In genomic region chr9:137303031-137303892, GRCh38 we compare ENCODE assay signal across 9 cellular contexts. TPM values are rescaled to one million over a fixed set of nuclear protein-coding genes. Genes with fewer than 3 reads are reported as not detected.
DNase-seq lines count a peak whose midpoint lies in the region; ATAC-seq and TF ChIP-seq lines count a peak whose summit lies in the region.
"Had no signal": no experiment of that assay in that cellular context is flagged by ENCODE, and none has a peak within 500 bp of the region (broad histone marks: within the 10 kb centered on the region; RNA-seq: fewer than 3 reads in every experiment).

No MANE protein-coding gene starts in this region.

- no peaks in the 10 kb centered on the region for H3K27me3 Mint-ChIP-seq in MCF 10A (ENCODE audit: insufficient read depth, unreplicated experiment)

- H3K4me3 Mint-ChIP-seq in MCF 10A (ENCODE audit: unreplicated experiment): no peak overlapping the region

- no peak overlapping the region for H3K27ac Mint-ChIP-seq in MCF 10A (ENCODE audit: low read depth, unreplicated experiment)

- TF ChIP-seq CTCF in breast epithelium (IDR thresholded peaks at IDR 0.05): no peak
- no peak for TF ChIP-seq CTCF in MCF 10A (IDR thresholded peaks at IDR 0.05; ENCODE audit: unreplicated experiment)
- no peak for TF ChIP-seq CTCF in colonic mucosa (IDR thresholded peaks at IDR 0.05)
- TF ChIP-seq CTCF in vagina (IDR thresholded peaks at IDR 0.05): no peak

- H3K9me3 ChIP-seq in breast epithelium (no peaks in the 10 kb centered on the region), colonic mucosa (no peaks in the 10 kb centered on the region), mesodermal cell (ENCODE audit: control insufficient read depth, low read length) (no peaks in the 10 kb centered on the region), vagina (no peaks in the 10 kb centered on the region)

- H3K27me3 ChIP-seq in breast epithelium (peaks cover 0 to 2% of the 10 kb centered on the region in 2 donors), colonic mucosa (peaks cover 8% of the 10 kb centered on the region), vagina (peaks cover 8% of the 10 kb centered on the region)

- H3K4me3 ChIP-seq in breast epithelium (peak overlapping the region; percentile 29 to 76 (median 55)), colonic mucosa (peak overlapping the region; percentile 54), mesodermal cell (ENCODE audit: extremely low read depth, insufficient read depth, low read length, poor library complexity, severe bottlenecking) (peak overlapping the region; percentile 30), vagina (peak overlapping the region; percentile 47 to 52)

- DNase-seq in breast epithelium (ENCODE audit: low spot score in 2 of 2) (peak in 1 of 2 donors; percentile 64), MCF 10A (ENCODE audit: unreplicated experiment) (no peak), colonic mucosa (peak; percentile 75), vagina (ENCODE audit: extremely low spot score in 2 of 2) (no peak), ACHN (no peak), GM19238 (ENCODE audit: insufficient read length, low spot score) (no peak)

- in situ Hi-C loops in ACHN (cut with HindIII; ENCODE audit: low pct_ligation_motif_present, low pct_unique_long_range_greater_than_20kb, low sequenced_read_pairs): no loop called here

- no peak for ATAC-seq in HG02884 (IDR thresholded peaks at IDR 0.05; ENCODE audit: unreplicated experiment)

- H3K36me3 ChIP-seq in breast epithelium (no peaks in the 10 kb centered on the region), colonic mucosa (no peaks in the 10 kb centered on the region), mesodermal cell (ENCODE audit: control insufficient read depth, insufficient read depth, low read length) (no peaks in the 10 kb centered on the region), vagina (no peaks in the 10 kb centered on the region)

- CTCF ChIA-PET in MCF 10A (lab: Yijun Ruan, JAX): interaction anchor here (0.6 to 0.7 kb wide), 3 partner anchors 20 to 232 kb away, joined by 3 to 4 read pairs (median 3); no protein-coding TSS in a partner anchor

- BruUV-seq in MCF 10A (replicated peaks; lab: Mats Ljungman, UMichigan): no TSS peak

- intact Hi-C loops in breast epithelium (cut with DNase I; ENCODE audit: low total_unique reads) (no loop called here), MCF 10A (cut with micrococcal nuclease) (loop anchor here (5.0 kb wide), 1 partner anchor 119 kb away; the partner anchor contains the start of genes EXD3 and NOXA1), colonic mucosa (cut with DNase I) (loop anchor here (5.0 kb wide), 1 partner anchor 104 kb away; no protein-coding TSS in a partner anchor), vagina (cut with DNase I) (no loop called here)

- H3K4me1 Mint-ChIP-seq in MCF 10A (ENCODE audit: insufficient read depth, unreplicated experiment): no peaks in the 10 kb centered on the region

- H3K9me3 Mint-ChIP-seq in MCF 10A (ENCODE audit: unreplicated experiment): no peaks in the 10 kb centered on the region

- H3K27ac ChIP-seq in breast epithelium (peak overlapping the region; percentile 89 to 93), colonic mucosa (peak overlapping the region; percentile 98), mesodermal cell (ENCODE audit: low read depth, low read length, severe bottlenecking) (no peak overlapping the region), vagina (peak overlapping the region; percentile 79)

- TF ChIP-seq POLR2A in breast epithelium (IDR thresholded peaks at IDR 0.05): no peak
- TF ChIP-seq POLR2A in vagina (IDR thresholded peaks at IDR 0.05): no peak

- POLR2A ChIA-PET in MCF 10A (lab: Yijun Ruan, JAX): interaction anchor here (1.5 to 2.0 kb wide), 2 partner anchors 48 to 119 kb away, joined by 5 read pairs; partner anchors contain the start of genes EXD3 and NELFB

- peaks cover 12% of the 10 kb centered on the region for H3K36me3 Mint-ChIP-seq in MCF 10A (ENCODE audit: insufficient read depth, unreplicated experiment)

- WGBS in mesodermal cell (ENCODE audit: insufficient coverage in 2 of 2), 2 experiments: 56 to 60% methylated on average over 24 to 25 of the region's 27 CpGs

- peak overlapping the region; percentile 82 to 96 for H3K9ac ChIP-seq in colonic mucosa (ENCODE audit: low read depth in 2 of 2, low read length in 2 of 2)

- H3K4me1 ChIP-seq in breast epithelium: peaks cover 21 to 35% of the 10 kb centered on the region in 2 donors
- peaks cover 40% of the 10 kb centered on the region for H3K4me1 ChIP-seq in colonic mucosa
- H3K4me1 ChIP-seq in mesodermal cell (ENCODE audit: control insufficient read depth, insufficient read depth, low read length, poor library complexity, severe bottlenecking): peaks cover 45% of the 10 kb centered on the region
- peaks cover 83% of the 10 kb centered on the region for H3K4me1 ChIP-seq in vagina

RNA-seq across cellular contexts. Expression of gene NRARP, which starts 1.2 kb away (rescaled TPM):
- total RNA-seq in breast epithelium: 1 to 10 TPM; 2.1 to 6.9 (median 3.5) TPM
- total RNA-seq in MCF 10A (2022): 1.4 and 2.2 TPM in 2 replicates
- total RNA-seq in colonic mucosa: 100 to 1,000 TPM; 120 to 178 TPM
- 28.9 TPM for polyA plus RNA-seq in mesodermal cell (2013, experiment 1 of 2)
- 18.4 TPM for polyA plus RNA-seq in mesodermal cell (2013, experiment 2 of 2)
- 29.5 TPM for total RNA-seq in vagina

RNA-seq across cellular contexts. Expression of gene TOR4A, which starts 25.7 kb away (rescaled TPM):
- 1 to 10 TPM; 2.9 to 5.4 (median 3.7) TPM for total RNA-seq in breast epithelium
- total RNA-seq in MCF 10A (2022): 20.6 and 21.9 TPM in 2 replicates
- 10 to 100 TPM; 57.1 to 63.9 TPM for total RNA-seq in colonic mucosa
- 19.6 TPM for polyA plus RNA-seq in mesodermal cell (2013, experiment 1 of 2)
- 15.5 TPM for polyA plus RNA-seq in mesodermal cell (2013, experiment 2 of 2)
- total RNA-seq in vagina: 13.0 TPM

RNA-seq across cellular contexts. Expression of gene NELFB, which starts 48.1 kb away (rescaled TPM):
- total RNA-seq in breast epithelium: 10 to 100 TPM; 32.6 to 39.2 (median 38.7) TPM
- 38.0 and 40.5 TPM in 2 replicates for total RNA-seq in MCF 10A (2022)
- total RNA-seq in colonic mucosa: 10 to 100 TPM; 62.1 to 87.1 TPM
- polyA plus RNA-seq in mesodermal cell (2013, experiment 1 of 2): 60.0 TPM
- 50.4 TPM for polyA plus RNA-seq in mesodermal cell (2013, experiment 2 of 2)
- total RNA-seq in vagina: 44.0 TPM

RNA-seq across cellular contexts. Expression of gene STPG3, which starts 52.2 kb away (rescaled TPM):
- not detected for total RNA-seq in breast epithelium
- not detected in 2 replicates for total RNA-seq in MCF 10A (2022)
- total RNA-seq in colonic mucosa: not detected
- not detected for polyA plus RNA-seq in mesodermal cell (2013, experiment 1 of 2)
- polyA plus RNA-seq in mesodermal cell (2013, experiment 2 of 2): not detected
- not detected for total RNA-seq in vagina
- total RNA-seq: HT1080 had no signal

Comparison
In these comparisons a context has a peak if more than half of its experiments do, and no peak if none do; other contexts are left out.
1. intact Hi-C loops: an anchor here in MCF 10A (5.0 kb wide) and colonic mucosa (5.0 kb wide); none called in breast epithelium and vagina.